In genomic region chr10:51743146-51743545, GRCh38 we compare ENCODE assay signal across 9 cellular contexts. TPM values are rescaled to one million over a fixed set of nuclear protein-coding genes. Genes with fewer than 3 reads are reported as not detected.
DNase-seq lines count a peak whose midpoint lies in the region; ATAC-seq, FAIRE-seq and TF ChIP-seq lines count a peak whose summit lies in the region.
"Had no signal": no experiment of that assay in that cellular context is flagged by ENCODE, and none has a peak within 500 bp of the region (broad histone marks: within the 10 kb centered on the region; RNA-seq: fewer than 3 reads in every experiment).

No MANE protein-coding gene starts in this region.

- DNase-seq in naive B cell (no peak), D721Med (ENCODE audit: insufficient read length, low spot score) (no peak), DMS153 treated with DMSO at 0.1 percent for 48 hours (lab: John Stamatoyannopoulos, UW; ENCODE audit: unreplicated experiment) (no peak), ecto neural progenitor cell (ENCODE audit: low spot score) (no peak), HK-2 (ENCODE audit: unreplicated experiment) (no peak)
- DNase-seq: endodermal cell had no signal

- peaks cover 0 to under 1% (median 0%) of the 10 kb centered on the region in 7 donors for H3K9me3 Mint-ChIP-seq in naive B cell
- H3K9me3 Mint-ChIP-seq: endodermal cell had no signal

- no peak for FAIRE-seq in D721Med (lab: Jason Lieb, UNC)

- peaks cover 7 to 13% (median 12%) of the 10 kb centered on the region in 3 donors for H3K4me1 Mint-ChIP-seq in naive B cell

- no peaks in the 10 kb centered on the region for H3K36me3 Mint-ChIP-seq in naive B cell

- ATAC-seq in GM18867 (IDR thresholded peaks at IDR 0.05; ENCODE audit: unreplicated experiment) (peak; percentile 97), GM21737 (IDR thresholded peaks at IDR 0.05; ENCODE audit: unreplicated experiment) (peak; percentile 95), HG03520 (IDR thresholded peaks at IDR 0.05; ENCODE audit: unreplicated experiment) (peak; percentile 71), naive B cell (ENCODE audit: low read depth in 2 of 2) (peak; percentile 68 to 71)

- no peak for TF ChIP-seq CTCF in D721Med (IDR thresholded peaks at IDR 0.05; ENCODE audit: insufficient read depth, missing control alignments)

- peak overlapping the region in 2 of 6 donors; percentile 55 to 78 for H3K27ac Mint-ChIP-seq in naive B cell
- H3K27ac Mint-ChIP-seq: endodermal cell had no signal

- peak overlapping the region in 2 of 8 donors; percentile 6 to 20 for H3K4me3 Mint-ChIP-seq in naive B cell
- H3K4me3 Mint-ChIP-seq: endodermal cell had no signal

- no peaks in the 10 kb centered on the region for H3K27me3 Mint-ChIP-seq in naive B cell

RNA-seq across cellular contexts. Expression of gene CSTF2T, which starts 43.8 kb away (rescaled TPM):
- polyA plus RNA-seq in naive B cell (ENCODE audit: low read depth in 6 of 6) = 10 to 100 TPM; 13.5 to 21.4 (median 17.7) TPM
